ENCODE assay signal across 1 cellular context in the genomic region with DNA sequence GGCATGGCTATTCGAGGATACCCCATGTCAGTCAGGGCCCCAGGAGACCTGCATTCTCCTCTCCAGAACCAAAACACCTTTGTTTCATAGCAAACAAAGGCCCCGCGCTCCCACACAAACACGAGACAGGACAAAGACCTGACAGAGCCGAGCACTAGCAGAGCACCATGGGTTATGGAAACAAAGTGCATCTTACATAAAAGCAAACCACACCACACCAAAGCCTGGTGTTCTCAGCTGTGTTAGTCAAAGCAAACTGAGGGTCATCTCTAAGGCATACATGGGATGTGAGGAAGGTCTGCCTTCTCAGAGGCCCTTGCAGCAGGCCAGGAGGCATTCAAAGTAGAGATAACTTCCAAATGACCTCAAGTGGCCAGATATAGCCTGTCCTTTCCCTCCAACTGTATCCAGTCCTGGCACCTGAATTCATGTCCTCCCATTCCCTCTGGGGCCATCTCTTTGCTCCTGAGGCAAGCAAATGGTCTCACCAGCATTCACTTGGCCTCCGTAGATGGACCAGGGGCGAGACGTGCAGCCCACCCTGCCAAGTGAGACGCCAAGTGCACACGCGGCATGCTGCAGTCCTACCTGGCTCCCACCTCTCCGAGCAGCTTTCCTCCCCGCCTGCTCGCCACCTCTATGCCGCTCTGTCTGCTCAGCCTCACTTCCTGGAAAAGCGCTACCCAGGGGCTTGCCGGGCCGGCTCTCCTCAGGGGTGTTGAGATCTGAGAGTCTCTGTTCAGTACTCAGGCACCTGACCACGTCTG.
TF ChIP-seq lines count a peak whose summit lies in the region.

No MANE protein-coding gene starts in this region.

TF ChIP-seq in HepG2, 621 proteins besides CTCF, POLR2A, EP300 and RAD21 (continues in another document):
- peak; percentile 71 for TF ChIP-seq BHLHE40 (IDR thresholded peaks at IDR 0.05; ENCODE audit: low read length)
- no peak for TF ChIP-seq ZNF577 (CRISPR knock-in tag; IDR thresholded peaks at IDR 0.05; ENCODE audit: borderline replicate concordance, low read depth)
- TF ChIP-seq, protein P1, sequence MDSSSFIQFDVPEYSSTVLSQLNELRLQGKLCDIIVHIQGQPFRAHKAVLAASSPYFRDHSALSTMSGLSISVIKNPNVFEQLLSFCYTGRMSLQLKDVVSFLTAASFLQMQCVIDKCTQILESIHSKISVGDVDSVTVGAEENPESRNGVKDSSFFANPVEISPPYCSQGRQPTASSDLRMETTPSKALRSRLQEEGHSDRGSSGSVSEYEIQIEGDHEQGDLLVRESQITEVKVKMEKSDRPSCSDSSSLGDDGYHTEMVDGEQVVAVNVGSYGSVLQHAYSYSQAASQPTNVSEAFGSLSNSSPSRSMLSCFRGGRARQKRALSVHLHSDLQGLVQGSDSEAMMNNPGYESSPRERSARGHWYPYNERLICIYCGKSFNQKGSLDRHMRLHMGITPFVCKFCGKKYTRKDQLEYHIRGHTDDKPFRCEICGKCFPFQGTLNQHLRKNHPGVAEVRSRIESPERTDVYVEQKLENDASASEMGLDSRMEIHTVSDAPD (CRISPR knock-in tag; IDR thresholded peaks at IDR 0.05), result peak; percentile 91
- TF ChIP-seq MAZ (IDR thresholded peaks at IDR 0.05; ENCODE audit: borderline replicate concordance, low read depth, low read length), result no peak
- TF ChIP-seq MAZ (CRISPR knock-in tag; IDR thresholded peaks at IDR 0.05; ENCODE audit: low read depth), result no peak
- TF ChIP-seq, protein P2, sequence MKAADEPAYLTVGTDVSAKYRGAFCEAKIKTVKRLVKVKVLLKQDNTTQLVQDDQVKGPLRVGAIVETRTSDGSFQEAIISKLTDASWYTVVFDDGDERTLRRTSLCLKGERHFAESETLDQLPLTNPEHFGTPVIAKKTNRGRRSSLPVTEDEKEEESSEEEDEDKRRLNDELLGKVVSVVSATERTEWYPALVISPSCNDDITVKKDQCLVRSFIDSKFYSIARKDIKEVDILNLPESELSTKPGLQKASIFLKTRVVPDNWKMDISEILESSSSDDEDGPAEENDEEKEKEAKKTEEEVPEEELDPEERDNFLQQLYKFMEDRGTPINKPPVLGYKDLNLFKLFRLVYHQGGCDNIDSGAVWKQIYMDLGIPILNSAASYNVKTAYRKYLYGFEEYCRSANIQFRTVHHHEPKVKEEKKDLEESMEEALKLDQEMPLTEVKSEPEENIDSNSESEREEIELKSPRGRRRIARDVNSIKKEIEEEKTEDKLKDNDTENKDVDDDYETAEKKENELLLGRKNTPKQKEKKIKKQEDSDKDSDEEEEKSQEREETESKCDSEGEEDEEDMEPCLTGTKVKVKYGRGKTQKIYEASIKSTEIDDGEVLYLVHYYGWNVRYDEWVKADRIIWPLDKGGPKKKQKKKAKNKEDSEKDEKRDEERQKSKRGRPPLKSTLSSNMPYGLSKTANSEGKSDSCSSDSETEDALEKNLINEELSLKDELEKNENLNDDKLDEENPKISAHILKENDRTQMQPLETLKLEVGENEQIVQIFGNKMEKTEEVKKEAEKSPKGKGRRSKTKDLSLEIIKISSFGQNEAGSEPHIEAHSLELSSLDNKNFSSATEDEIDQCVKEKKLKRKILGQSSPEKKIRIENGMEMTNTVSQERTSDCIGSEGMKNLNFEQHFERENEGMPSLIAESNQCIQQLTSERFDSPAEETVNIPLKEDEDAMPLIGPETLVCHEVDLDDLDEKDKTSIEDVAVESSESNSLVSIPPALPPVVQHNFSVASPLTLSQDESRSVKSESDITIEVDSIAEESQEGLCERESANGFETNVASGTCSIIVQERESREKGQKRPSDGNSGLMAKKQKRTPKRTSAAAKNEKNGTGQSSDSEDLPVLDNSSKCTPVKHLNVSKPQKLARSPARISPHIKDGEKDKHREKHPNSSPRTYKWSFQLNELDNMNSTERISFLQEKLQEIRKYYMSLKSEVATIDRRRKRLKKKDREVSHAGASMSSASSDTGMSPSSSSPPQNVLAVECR (CRISPR knock-in tag; IDR thresholded peaks at IDR 0.05; ENCODE audit: borderline replicate concordance), result no peak
- TF ChIP-seq, protein P3, sequence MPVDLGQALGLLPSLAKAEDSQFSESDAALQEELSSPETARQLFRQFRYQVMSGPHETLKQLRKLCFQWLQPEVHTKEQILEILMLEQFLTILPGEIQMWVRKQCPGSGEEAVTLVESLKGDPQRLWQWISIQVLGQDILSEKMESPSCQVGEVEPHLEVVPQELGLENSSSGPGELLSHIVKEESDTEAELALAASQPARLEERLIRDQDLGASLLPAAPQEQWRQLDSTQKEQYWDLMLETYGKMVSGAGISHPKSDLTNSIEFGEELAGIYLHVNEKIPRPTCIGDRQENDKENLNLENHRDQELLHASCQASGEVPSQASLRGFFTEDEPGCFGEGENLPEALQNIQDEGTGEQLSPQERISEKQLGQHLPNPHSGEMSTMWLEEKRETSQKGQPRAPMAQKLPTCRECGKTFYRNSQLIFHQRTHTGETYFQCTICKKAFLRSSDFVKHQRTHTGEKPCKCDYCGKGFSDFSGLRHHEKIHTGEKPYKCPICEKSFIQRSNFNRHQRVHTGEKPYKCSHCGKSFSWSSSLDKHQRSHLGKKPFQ (CRISPR knock-in tag; IDR thresholded peaks at IDR 0.05; ENCODE audit: insufficient replicate concordance), result no peak
- TF ChIP-seq STAT6 (CRISPR knock-in tag; IDR thresholded peaks at IDR 0.05; ENCODE audit: borderline replicate concordance), result no peak
- no peak for TF ChIP-seq HDAC6 (IDR thresholded peaks at IDR 0.05; ENCODE audit: low read depth, low read length)
- no peak for TF ChIP-seq ZNF317 (CRISPR knock-in tag; IDR thresholded peaks at IDR 0.05)
- no peak for TF ChIP-seq ARNTL (CRISPR knock-in tag; IDR thresholded peaks at IDR 0.05)
- no peak for TF ChIP-seq ZNF788 (CRISPR knock-in tag; IDR thresholded peaks at IDR 0.05; ENCODE audit: borderline replicate concordance)
- TF ChIP-seq ZNF205 (CRISPR knock-in tag; IDR thresholded peaks at IDR 0.05), result no peak
- no peak for TF ChIP-seq ZNF260 (CRISPR knock-in tag; IDR thresholded peaks at IDR 0.05; ENCODE audit: borderline replicate concordance, low read depth)
- TF ChIP-seq ZNF143 (CRISPR knock-in tag; IDR thresholded peaks at IDR 0.05), result peak; percentile 76
- no peak for TF ChIP-seq MLLT10 (CRISPR knock-in tag; IDR thresholded peaks at IDR 0.05)
- peak; percentile 29; the same call in 1 of the 2 replicates for TF ChIP-seq CEBPG (CRISPR knock-in tag; IDR thresholded peaks at IDR 0.05)
- no peak for TF ChIP-seq ZNF713 (CRISPR knock-in tag; IDR thresholded peaks at IDR 0.05)
- no peak for TF ChIP-seq TSC22D2 (CRISPR knock-in tag; IDR thresholded peaks at IDR 0.05; ENCODE audit: borderline replicate concordance)
- TF ChIP-seq, protein P4, sequence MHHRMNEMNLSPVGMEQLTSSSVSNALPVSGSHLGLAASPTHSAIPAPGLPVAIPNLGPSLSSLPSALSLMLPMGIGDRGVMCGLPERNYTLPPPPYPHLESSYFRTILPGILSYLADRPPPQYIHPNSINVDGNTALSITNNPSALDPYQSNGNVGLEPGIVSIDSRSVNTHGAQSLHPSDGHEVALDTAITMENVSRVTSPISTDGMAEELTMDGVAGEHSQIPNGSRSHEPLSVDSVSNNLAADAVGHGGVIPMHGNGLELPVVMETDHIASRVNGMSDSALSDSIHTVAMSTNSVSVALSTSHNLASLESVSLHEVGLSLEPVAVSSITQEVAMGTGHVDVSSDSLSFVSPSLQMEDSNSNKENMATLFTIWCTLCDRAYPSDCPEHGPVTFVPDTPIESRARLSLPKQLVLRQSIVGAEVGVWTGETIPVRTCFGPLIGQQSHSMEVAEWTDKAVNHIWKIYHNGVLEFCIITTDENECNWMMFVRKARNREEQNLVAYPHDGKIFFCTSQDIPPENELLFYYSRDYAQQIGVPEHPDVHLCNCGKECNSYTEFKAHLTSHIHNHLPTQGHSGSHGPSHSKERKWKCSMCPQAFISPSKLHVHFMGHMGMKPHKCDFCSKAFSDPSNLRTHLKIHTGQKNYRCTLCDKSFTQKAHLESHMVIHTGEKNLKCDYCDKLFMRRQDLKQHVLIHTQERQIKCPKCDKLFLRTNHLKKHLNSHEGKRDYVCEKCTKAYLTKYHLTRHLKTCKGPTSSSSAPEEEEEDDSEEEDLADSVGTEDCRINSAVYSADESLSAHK (CRISPR knock-in tag; IDR thresholded peaks at IDR 0.05; ENCODE audit: borderline replicate concordance), result no peak
- TF ChIP-seq IRF1 (CRISPR knock-in tag; IDR thresholded peaks at IDR 0.05; ENCODE audit: low read depth), result no peak
- TF ChIP-seq MAX (IDR thresholded peaks at IDR 0.05), result peak; percentile 60
- TF ChIP-seq FOXK1 (CRISPR knock-in tag; IDR thresholded peaks at IDR 0.05; ENCODE audit: borderline replicate concordance, low read depth), result no peak
- TF ChIP-seq KMT2A (CRISPR knock-in tag; IDR thresholded peaks at IDR 0.05), result no peak
- TF ChIP-seq CBX1 (IDR thresholded peaks at IDR 0.05; ENCODE audit: low read depth), result no peak
- no peak for TF ChIP-seq ZNF468 (CRISPR knock-in tag; IDR thresholded peaks at IDR 0.05)
- TF ChIP-seq ZFY (CRISPR knock-in tag; IDR thresholded peaks at IDR 0.05), result peak; percentile 38
- TF ChIP-seq NFIB (CRISPR knock-in tag; IDR thresholded peaks at IDR 0.05; ENCODE audit: borderline replicate concordance), result no peak
- TF ChIP-seq ZNF567 (CRISPR knock-in tag; IDR thresholded peaks at IDR 0.05; ENCODE audit: borderline replicate concordance), result no peak
- peak; percentile 75 for TF ChIP-seq FOXA3 (CRISPR knock-in tag; IDR thresholded peaks at IDR 0.05)
- TF ChIP-seq NCOA2 (CRISPR knock-in tag; IDR thresholded peaks at IDR 0.05), result peak; percentile 84
- no peak for TF ChIP-seq ZNF207 (IDR thresholded peaks at IDR 0.05; ENCODE audit: borderline replicate concordance)
- TF ChIP-seq GATA4 (IDR thresholded peaks at IDR 0.05; ENCODE audit: borderline replicate concordance, low read depth), result 0 out of 2 replicates have a peak, but pooled peaks have one; percentile 40
- no peak for TF ChIP-seq STAG1 (CRISPR knock-in tag; IDR thresholded peaks at IDR 0.05)
- peak; percentile 36; the same call in 1 of the 2 replicates for TF ChIP-seq MED1 (CRISPR knock-in tag; IDR thresholded peaks at IDR 0.05)
- no peak for TF ChIP-seq JUN (CRISPR knock-in tag; IDR thresholded peaks at IDR 0.05)
- no peak for TF ChIP-seq PHF5A (CRISPR knock-in tag; IDR thresholded peaks at IDR 0.05; ENCODE audit: low read depth, unreplicated experiment)
- TF ChIP-seq ZNF775 (CRISPR knock-in tag; IDR thresholded peaks at IDR 0.05; ENCODE audit: borderline replicate concordance), result no peak
- TF ChIP-seq BCL6 (CRISPR knock-in tag; IDR thresholded peaks at IDR 0.05), result 0 out of 2 replicates have a peak, but pooled peaks have one; percentile 45
- TF ChIP-seq, protein P5, sequence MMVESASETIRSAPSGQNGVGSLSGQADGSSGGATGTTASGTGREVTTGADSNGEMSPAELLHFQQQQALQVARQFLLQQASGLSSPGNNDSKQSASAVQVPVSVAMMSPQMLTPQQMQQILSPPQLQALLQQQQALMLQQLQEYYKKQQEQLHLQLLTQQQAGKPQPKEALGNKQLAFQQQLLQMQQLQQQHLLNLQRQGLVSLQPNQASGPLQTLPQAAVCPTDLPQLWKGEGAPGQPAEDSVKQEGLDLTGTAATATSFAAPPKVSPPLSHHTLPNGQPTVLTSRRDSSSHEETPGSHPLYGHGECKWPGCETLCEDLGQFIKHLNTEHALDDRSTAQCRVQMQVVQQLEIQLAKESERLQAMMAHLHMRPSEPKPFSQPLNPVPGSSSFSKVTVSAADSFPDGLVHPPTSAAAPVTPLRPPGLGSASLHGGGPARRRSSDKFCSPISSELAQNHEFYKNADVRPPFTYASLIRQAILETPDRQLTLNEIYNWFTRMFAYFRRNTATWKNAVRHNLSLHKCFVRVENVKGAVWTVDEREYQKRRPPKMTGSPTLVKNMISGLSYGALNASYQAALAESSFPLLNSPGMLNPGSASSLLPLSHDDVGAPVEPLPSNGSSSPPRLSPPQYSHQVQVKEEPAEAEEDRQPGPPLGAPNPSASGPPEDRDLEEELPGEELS (CRISPR knock-in tag; IDR thresholded peaks at IDR 0.05), result peak; percentile 78
- TF ChIP-seq KDM4B (CRISPR knock-in tag; IDR thresholded peaks at IDR 0.05), result no peak
- TF ChIP-seq ZBTB25 (CRISPR knock-in tag; IDR thresholded peaks at IDR 0.05), result no peak
- TF ChIP-seq TCF7 (IDR thresholded peaks at IDR 0.05; ENCODE audit: low read depth), result peak; percentile 88
